23 cellular contexts compared by ENCODE assay signal in genomic region chr19:30428281-30428680, GRCh38. TPM values are rescaled to one million over a fixed set of nuclear protein-coding genes. Genes with fewer than 3 reads are reported as not detected.
DNase-seq lines count a peak whose midpoint lies in the region; ATAC-seq and TF ChIP-seq lines count a peak whose summit lies in the region.
"Had no signal": no experiment of that assay in that cellular context is flagged by ENCODE, and none has a peak within 500 bp of the region (broad histone marks: within the 10 kb centered on the region; RNA-seq: fewer than 3 reads in every experiment).

No MANE protein-coding gene starts in this region.

- no peak overlapping the region for H2AFZ ChIP-seq in Karpas-422 (ENCODE audit: low read length)
- H2AFZ ChIP-seq: GM23338 had no signal

- H3K27me3 ChIP-seq in heart left ventricle (no peaks in the 10 kb centered on the region), Karpas-422 (ENCODE audit: low read length) (no peaks in the 10 kb centered on the region), stomach (peaks cover 0 to 19% (median 0%) of the 10 kb centered on the region in 3 donors)
- H3K27me3 ChIP-seq: BLaER1 treated with 17β-estradiol and CSF1 and Interleukin-3, amounts not matched to agents 10 nM and 100 nM; MG63; Peyer's patch had no signal

- H3K9me3 ChIP-seq in heart left ventricle (no peaks in the 10 kb centered on the region), Karpas-422 (ENCODE audit: low read length) (no peaks in the 10 kb centered on the region), stomach (no peaks in the 10 kb centered on the region)
- H3K9me3 ChIP-seq: BLaER1 treated with 17β-estradiol and CSF1 and Interleukin-3, amounts not matched to agents 10 nM and 100 nM; HAP-1; MG63; Peyer's patch had no signal

- H3K4me2 ChIP-seq in Karpas-422 (ENCODE audit: low read depth, low read length, poor library complexity, severe bottlenecking) = peak overlapping the region; percentile 58
- H3K4me2 ChIP-seq: BLaER1 treated with 17β-estradiol and CSF1 and Interleukin-3, amounts not matched to agents 10 nM and 100 nM; GM23338 had no signal

- no peaks in the 10 kb centered on the region for H3K9me2 ChIP-seq in Karpas-422 (replicated peaks; ENCODE audit: insufficient read depth, low read length)

- TF ChIP-seq POLR2A in heart left ventricle (IDR thresholded peaks at IDR 0.05) (no peak), stomach (IDR thresholded peaks at IDR 0.05) (no peak)

- 74 to 84% (median 80%) methylated on average over 3 of the region's 3 CpGs for WGBS in heart left ventricle, 4 donors
- WGBS in stomach, 5 donors = 52 to 77% (median 70%) methylated on average over 3 of the region's 3 CpGs

- intact Hi-C loops in cardiac septum (cut with DNase I) (no loop called here), heart left ventricle (cut with DNase I) (no loop called here), stomach (cut with DNase I; ENCODE audit: low total_unique reads) (no loop called here)

- peak; percentile 17 for DNase-seq in cardiac septum (ENCODE audit: low spot score)
- no peak for DNase-seq in heart left ventricle
- no peak for DNase-seq in Karpas-422
- DNase-seq in NCI-H526 treated with DMSO at 0.1 percent for 48 hours (lab: John Stamatoyannopoulos, UW) = peak; percentile 56
- DNase-seq in stomach = no peak
- no peak for DNase-seq in NCI-H2227 treated with DMSO at 0.1 percent for 48 hours (lab: John Stamatoyannopoulos, UW)
- DNase-seq: CD4-positive, alpha-beta T cell; COR-L47; KBM-7; MG63; NCI-H1694; NCI-H2029 treated with DMSO at 0.1 percent for 48 hours; NCI-H446 treated with DMSO at 0.1 percent for 48 hours; OCI-M1; Peyer's patch; SIG-M5 had no signal

- H3K27ac ChIP-seq in heart left ventricle (no peak overlapping the region), Karpas-422 (ENCODE audit: low read length) (peak overlapping the region; percentile 66; the same call in 1 of the 2 replicates), stomach (no peak overlapping the region)
- H3K27ac ChIP-seq: BLaER1 treated with 17β-estradiol and CSF1 and Interleukin-3, amounts not matched to agents 10 nM and 100 nM; Peyer's patch; SK-N-MC had no signal

- TF ChIP-seq EP300 in stomach (IDR thresholded peaks at IDR 0.05) = no peak

- ATAC-seq in heart left ventricle (no peak), GM19452 (IDR thresholded peaks at IDR 0.05; ENCODE audit: unreplicated experiment) (no peak)
- ATAC-seq: GM23338 had no signal

- no peaks in the 10 kb centered on the region for H3K36me3 ChIP-seq in heart left ventricle
- H3K36me3 ChIP-seq in Karpas-422 (ENCODE audit: insufficient read depth, low read length) = no peaks in the 10 kb centered on the region
- no peaks in the 10 kb centered on the region for H3K36me3 ChIP-seq in stomach
- H3K36me3 ChIP-seq: BLaER1 treated with 17β-estradiol and CSF1 and Interleukin-3, amounts not matched to agents 10 nM and 100 nM; HAP-1; MG63; Peyer's patch had no signal

- no peaks in the 10 kb centered on the region for H3K79me2 ChIP-seq in Karpas-422 (ENCODE audit: low read length)

- H3K4me3 ChIP-seq in heart left ventricle (no peak overlapping the region), Karpas-422 (ENCODE audit: low read length) (0 out of 2 replicates have a peak overlapping the region, but pooled peaks have one; percentile 45), stomach (no peak overlapping the region)
- H3K4me3 ChIP-seq: BLaER1 treated with 17β-estradiol and CSF1 and Interleukin-3, amounts not matched to agents 10 nM and 100 nM; GM23338; HAP-1; MG63; Peyer's patch; SK-N-MC had no signal

- no peak for TF ChIP-seq CTCF in heart left ventricle (IDR thresholded peaks at IDR 0.05)
- no peak for TF ChIP-seq CTCF in stomach (IDR thresholded peaks at IDR 0.05)

- H3K4me1 ChIP-seq in heart left ventricle = no peaks in the 10 kb centered on the region
- H3K4me1 ChIP-seq in Karpas-422 (ENCODE audit: low read length) = peaks cover 77% of the 10 kb centered on the region
- no peaks in the 10 kb centered on the region for H3K4me1 ChIP-seq in stomach
- H3K4me1 ChIP-seq: BLaER1 treated with 17β-estradiol and CSF1 and Interleukin-3, amounts not matched to agents 10 nM and 100 nM; HAP-1; Peyer's patch had no signal

- H3K9ac ChIP-seq in Karpas-422 (ENCODE audit: low read length) = peak overlapping the region; percentile 48; the same call in 1 of the 2 replicates
- H3K9ac ChIP-seq: BLaER1 treated with 17β-estradiol and CSF1 and Interleukin-3, amounts not matched to agents 10 nM and 100 nM had no signal

- no peaks in the 10 kb centered on the region for H4K20me1 ChIP-seq in Karpas-422 (ENCODE audit: insufficient read depth, low read depth, low read length)
- H4K20me1 ChIP-seq: BLaER1 treated with 17β-estradiol and CSF1 and Interleukin-3, amounts not matched to agents 10 nM and 100 nM had no signal

RNA-seq across cellular contexts. Expression of gene ZNF536, which starts 56.1 kb away (rescaled TPM):
- 11.9 TPM for total RNA-seq in cardiac septum
- 10 to 100 TPM in 1 of 9 donors, 1 to 10 TPM in 8; 1.1 to 10.1 (median 2.5) TPM for total RNA-seq in heart left ventricle
- polyA plus RNA-seq in heart left ventricle = 1 to 10 TPM in 1 of 2 donors, under 1 TPM in 1; 0.17 to 1.5 TPM
- total RNA-seq in Karpas-422 (2014; rRNA removed; shearing (Covaris generic); ENCODE audit: low replicate concordance) = 7.0 and 11.6 TPM in 2 replicates
- total RNA-seq in stomach = 10 to 100 TPM in 1 of 5 donors, 1 to 10 TPM in 2, under 1 TPM in 1, not detected in 1; 0.58 to 13.4 (median 3.8) TPM
- 1 to 10 TPM in 1 of 3 donors, under 1 TPM in 2; 0.44 to 1.1 (median 0.53) TPM for polyA plus RNA-seq in stomach
- total RNA-seq: A172; CD4-positive, alpha-beta T cell; T-helper 1 cell treated with Interleukin-12 subunit alpha and Interleukin-12 subunit beta and Interleukin-4 antibody, amounts not matched to agents 30 ng/mL and 1 ng/mL, for 36 hours had no signal
- polyA plus RNA-seq: GM23338 had no signal

Comparison
In these comparisons a context has a peak if more than half of its experiments do, and no peak if none do; other contexts are left out.
1. DNase-seq: peak in cardiac septum (single experiment) and NCI-H526 treated with DMSO at 0.1 percent for 48 hours (single experiment); none in heart left ventricle (0 of 5), Karpas-422 (single experiment), stomach (single experiment) and NCI-H2227 treated with DMSO at 0.1 percent for 48 hours (single experiment).